In genomic region chr2:240734756-240735155, GRCh38 we compare ENCODE assay signal across 10 cellular contexts. TPM values are rescaled to one million over a fixed set of nuclear protein-coding genes. Genes with fewer than 3 reads are reported as not detected.
"Had no signal": no experiment of that assay in that cellular context is flagged by ENCODE, and none has a peak within 500 bp of the region (broad histone marks: within the 10 kb centered on the region; RNA-seq: fewer than 3 reads in every experiment).

No MANE protein-coding gene starts in this region.

- H3K27ac Mint-ChIP-seq: IgD-negative memory B cell had no signal

- H2AFZ ChIP-seq: GM23248 had no signal

- H3K9ac ChIP-seq: GM23248 had no signal

- DNase-seq: GM23248, GOT3, H7, HCEC 1CT, KBM-7 had no signal

- H3K4me3 ChIP-seq: GM23248 had no signal

- H3K9me3 Mint-ChIP-seq: IgD-negative memory B cell had no signal

- H3K36me3 Mint-ChIP-seq: IgD-negative memory B cell had no signal

- H3K4me3 Mint-ChIP-seq: IgD-negative memory B cell had no signal

- H3K27ac ChIP-seq: GM23248, HL-60 had no signal

RNA-seq across cellular contexts. Expression of gene AQP12A, which starts 43.1 kb away (rescaled TPM):
- total RNA-seq: GM23248, H4, H7, HepG2, HT1080 had no signal
- polyA plus RNA-seq: GM23248, HepG2, IgD-negative memory B cell had no signal

RNA-seq across cellular contexts. Expression of gene AQP12B, which starts 52.1 kb away (rescaled TPM):
- total RNA-seq: GM23248, H4, H7, HepG2, HT1080 had no signal
- polyA plus RNA-seq: GM23248, HepG2, IgD-negative memory B cell had no signal
